ENCODE assay signal across 21 cellular contexts in genomic region chr1:201008666-201009360, GRCh38. TPM values are rescaled to one million over a fixed set of nuclear protein-coding genes. Genes with fewer than 3 reads are reported as not detected.
DNase-seq lines count a peak whose midpoint lies in the region; ATAC-seq and TF ChIP-seq lines count a peak whose summit lies in the region.
"Had no signal": no experiment of that assay in that cellular context is flagged by ENCODE, and none has a peak within 500 bp of the region (broad histone marks: within the 10 kb centered on the region; RNA-seq: fewer than 3 reads in every experiment).

No MANE protein-coding gene starts in this region.

- H3K27me3 Mint-ChIP-seq in activated naive CD8-positive, alpha-beta T cell treated with anti-CD3 and anti-CD28 coated beads, Interleukin-2, amount 10 ng/mL, durations not matched to agents 7 days and 5 days, result no peaks in the 10 kb centered on the region
- H3K27me3 Mint-ChIP-seq in activated naive CD8-positive, alpha-beta T cell treated with anti-CD3 and anti-CD28 coated beads, Interleukin-2, amount 50 U/mL, for 24 hours, result no peaks in the 10 kb centered on the region
- H3K27me3 Mint-ChIP-seq in Calu3 (ENCODE audit: unreplicated experiment), result no peaks in the 10 kb centered on the region

- BruUV-seq in Calu3 (replicated peaks; lab: Mats Ljungman, UMichigan), result no TSS peak

- peak overlapping the region; percentile 71 for H3K27ac Mint-ChIP-seq in activated naive CD8-positive, alpha-beta T cell treated with anti-CD3 and anti-CD28 coated beads, Interleukin-2, amount 10 ng/mL, durations not matched to agents 7 days and 5 days
- H3K27ac Mint-ChIP-seq in activated naive CD8-positive, alpha-beta T cell treated with anti-CD3 and anti-CD28 coated beads, Interleukin-2, amount 50 U/mL, for 24 hours, result no peak overlapping the region
- no peak overlapping the region for H3K27ac Mint-ChIP-seq in Calu3 (ENCODE audit: unreplicated experiment)
- H3K27ac Mint-ChIP-seq: endodermal cell had no signal

- H3K79me2 ChIP-seq in osteoblast (ENCODE audit: insufficient read depth, low read length), result no peaks in the 10 kb centered on the region

- H3K4me1 Mint-ChIP-seq in activated naive CD8-positive, alpha-beta T cell treated with anti-CD3 and anti-CD28 coated beads, Interleukin-2, amount 10 ng/mL, durations not matched to agents 7 days and 5 days, result peaks cover 44% of the 10 kb centered on the region
- peaks cover 42% of the 10 kb centered on the region for H3K4me1 Mint-ChIP-seq in activated naive CD8-positive, alpha-beta T cell treated with anti-CD3 and anti-CD28 coated beads, Interleukin-2, amount 50 U/mL, for 24 hours
- no peaks in the 10 kb centered on the region for H3K4me1 Mint-ChIP-seq in Calu3 (ENCODE audit: low read depth, unreplicated experiment)

- H3K27me3 ChIP-seq in osteoblast (ENCODE audit: insufficient read depth, low read length), result peaks cover 18% of the 10 kb centered on the region
- H3K27me3 ChIP-seq: colonic mucosa had no signal

- no peaks in the 10 kb centered on the region for H4K20me1 ChIP-seq in osteoblast (ENCODE audit: insufficient read depth, low read length)

- no peak for DNase-seq in activated naive CD8-positive, alpha-beta T cell treated with anti-CD3 and anti-CD28 coated beads, Interleukin-2, amount 10 ng/mL, durations not matched to agents 7 days and 5 days
- DNase-seq in activated naive CD8-positive, alpha-beta T cell treated with anti-CD3 and anti-CD28 coated beads, Interleukin-2, amount 50 U/mL, for 24 hours, result no peak
- DNase-seq in NCI-H146 treated with DMSO at 0.1 percent for 48 hours (lab: John Stamatoyannopoulos, UW; ENCODE audit: unreplicated experiment) (peak; percentile 91), osteoblast (ENCODE audit: insufficient read length, low spot score, missing footprints) (peak; percentile 70), Calu3 (no peak), NCI-H2196 treated with DMSO at 0.1 percent for 48 hours (lab: John Stamatoyannopoulos, UW; ENCODE audit: unreplicated experiment) (no peak)
- DNase-seq: activated CD4-positive, alpha-beta T cell treated with anti-CD3 and anti-CD28 coated beads, Interleukin-2, amount 50 U/mL, for 1 hour; colonic mucosa; DND-41; endodermal cell; esophagus squamous epithelium; Karpas-422; MV-4-11; NCI-H524 treated with DMSO at 0.1 percent for 48 hours; SK-N-SH; stomach; trophoblast cell; WERI-Rb-1 had no signal

- H3K9me3 Mint-ChIP-seq in activated naive CD8-positive, alpha-beta T cell treated with anti-CD3 and anti-CD28 coated beads, Interleukin-2, amount 10 ng/mL, durations not matched to agents 7 days and 5 days, result no peaks in the 10 kb centered on the region
- H3K9me3 Mint-ChIP-seq in activated naive CD8-positive, alpha-beta T cell treated with anti-CD3 and anti-CD28 coated beads, Interleukin-2, amount 50 U/mL, for 24 hours, result no peaks in the 10 kb centered on the region
- H3K9me3 Mint-ChIP-seq in Calu3 (ENCODE audit: low read depth, unreplicated experiment), result no peaks in the 10 kb centered on the region
- H3K9me3 Mint-ChIP-seq: endodermal cell had no signal

- H3K27ac ChIP-seq in angular gyrus (ENCODE audit: low read depth, low read length) (peak overlapping the region; percentile 0), osteoblast (ENCODE audit: low read depth, low read length) (no peak overlapping the region)
- H3K27ac ChIP-seq: colonic mucosa, esophagus squamous epithelium, gastroesophageal sphincter, stomach, WERI-Rb-1 had no signal

- no peak overlapping the region for H3K4me3 ChIP-seq in osteoblast (ENCODE audit: insufficient read depth, low read length)
- H3K4me3 ChIP-seq: colonic mucosa, esophagus squamous epithelium, gastroesophageal sphincter, stomach had no signal

- CTCF ChIA-PET in Calu3 (lab: Charles Lee), result interaction anchor here (0.6 kb wide), 1 partner anchor 67 kb away, joined by 4 read pairs; no protein-coding TSS in a partner anchor

- ATAC-seq in activated naive CD8-positive, alpha-beta T cell treated with anti-CD3 and anti-CD28 coated beads, Interleukin-2, amount 10 ng/mL, durations not matched to agents 7 days and 5 days (ENCODE audit: low read depth), result no peak
- no peak for ATAC-seq in activated naive CD8-positive, alpha-beta T cell treated with anti-CD3 and anti-CD28 coated beads, Interleukin-2, amount 50 U/mL, for 24 hours
- no peak for ATAC-seq in GM21619 (IDR thresholded peaks at IDR 0.05; ENCODE audit: unreplicated experiment)
- ATAC-seq: gastroesophageal sphincter had no signal

- no peak overlapping the region for H3K4me3 Mint-ChIP-seq in activated naive CD8-positive, alpha-beta T cell treated with anti-CD3 and anti-CD28 coated beads, Interleukin-2, amount 10 ng/mL, durations not matched to agents 7 days and 5 days
- H3K4me3 Mint-ChIP-seq in activated naive CD8-positive, alpha-beta T cell treated with anti-CD3 and anti-CD28 coated beads, Interleukin-2, amount 50 U/mL, for 24 hours, result no peak overlapping the region
- H3K4me3 Mint-ChIP-seq in Calu3 (ENCODE audit: low read depth, unreplicated experiment), result no peak overlapping the region
- H3K4me3 Mint-ChIP-seq: endodermal cell had no signal

- H3K36me3 Mint-ChIP-seq in activated naive CD8-positive, alpha-beta T cell treated with anti-CD3 and anti-CD28 coated beads, Interleukin-2, amount 10 ng/mL, durations not matched to agents 7 days and 5 days, result peaks cover 21% of the 10 kb centered on the region
- peaks cover 12% of the 10 kb centered on the region for H3K36me3 Mint-ChIP-seq in activated naive CD8-positive, alpha-beta T cell treated with anti-CD3 and anti-CD28 coated beads, Interleukin-2, amount 50 U/mL, for 24 hours (ENCODE audit: low read depth)
- no peaks in the 10 kb centered on the region for H3K36me3 Mint-ChIP-seq in Calu3 (ENCODE audit: insufficient read depth, unreplicated experiment)

- no peak overlapping the region for H2AFZ ChIP-seq in osteoblast (ENCODE audit: low read length)

- H3K4me1 ChIP-seq in osteoblast (ENCODE audit: insufficient read depth, low read length), result no peaks in the 10 kb centered on the region
- H3K4me1 ChIP-seq: gastroesophageal sphincter had no signal

- TF ChIP-seq CTCF in osteoblast (IDR thresholded peaks at IDR 0.05; ENCODE audit: extremely low read depth, low read depth, low read length), result no peak
- no peak for TF ChIP-seq CTCF in Calu3 (IDR thresholded peaks at IDR 0.05; ENCODE audit: unreplicated experiment)

- intact Hi-C loops in Calu3 (cut with micrococcal nuclease; ENCODE audit: unreplicated experiment), result no loop called here

- H3K36me3 ChIP-seq in osteoblast (ENCODE audit: insufficient read depth, low read length), result no peaks in the 10 kb centered on the region
- H3K36me3 ChIP-seq: colonic mucosa, esophagus squamous epithelium had no signal

- H3K9me3 ChIP-seq in osteoblast (ENCODE audit: low read depth, low read length), result no peaks in the 10 kb centered on the region
- H3K9me3 ChIP-seq: colonic mucosa, esophagus squamous epithelium, gastroesophageal sphincter, SK-N-SH, stomach had no signal

- POLR2A ChIA-PET in activated naive CD8-positive, alpha-beta T cell treated with anti-CD3 and anti-CD28 coated beads, Interleukin-2, amount 10 ng/mL, durations not matched to agents 7 days and 5 days (lab: Charles Lee), result interaction anchor here (1.2 to 8.6 kb wide), 2 partner anchors 9 to 14 kb away, joined by 4 to 108 read pairs; partner anchors contain the start of gene KIF21B

- H3K4me2 ChIP-seq in osteoblast (ENCODE audit: insufficient read depth, low read length), result no peak overlapping the region
- H3K4me2 ChIP-seq: SK-N-SH had no signal

RNA-seq across cellular contexts. Expression of gene KIF21B, which starts 14.7 kb away (rescaled TPM):
- total RNA-seq in activated naive CD8-positive, alpha-beta T cell treated with anti-CD3 and anti-CD28 coated beads, Interleukin-2, amount 10 ng/mL, durations not matched to agents 7 days and 5 days, result 100 to 1,000 TPM; 143 TPM
- total RNA-seq in osteoblast (under 0.01 TPM in 2 replicates), Calu3 (2022) (5.9 and 6.7 TPM in 2 replicates)

Comparison
In these comparisons a context has a peak if more than half of its experiments do, and no peak if none do; other contexts are left out.
1. DNase-seq: peak in NCI-H146 treated with DMSO at 0.1 percent for 48 hours (single experiment) and osteoblast (single experiment); none in activated naive CD8-positive, alpha-beta T cell treated with anti-CD3 and anti-CD28 coated beads, Interleukin-2, amount 10 ng/mL, durations not matched to agents 7 days and 5 days (single experiment), activated naive CD8-positive, alpha-beta T cell treated with anti-CD3 and anti-CD28 coated beads, Interleukin-2, amount 50 U/mL, for 24 hours (single experiment), Calu3 (single experiment) and NCI-H2196 treated with DMSO at 0.1 percent for 48 hours (single experiment).
2. RNA of gene KIF21B, which starts 14.7 kb away (total RNA-seq): 143 TPM in activated naive CD8-positive, alpha-beta T cell treated with anti-CD3 and anti-CD28 coated beads, Interleukin-2, amount 10 ng/mL, durations not matched to agents 7 days and 5 days; 5.9 to 6.7 TPM in Calu3 and under 0.01 TPM in osteoblast; every median in the first group is over 10 times any median in the second.